In the genomic region with DNA sequence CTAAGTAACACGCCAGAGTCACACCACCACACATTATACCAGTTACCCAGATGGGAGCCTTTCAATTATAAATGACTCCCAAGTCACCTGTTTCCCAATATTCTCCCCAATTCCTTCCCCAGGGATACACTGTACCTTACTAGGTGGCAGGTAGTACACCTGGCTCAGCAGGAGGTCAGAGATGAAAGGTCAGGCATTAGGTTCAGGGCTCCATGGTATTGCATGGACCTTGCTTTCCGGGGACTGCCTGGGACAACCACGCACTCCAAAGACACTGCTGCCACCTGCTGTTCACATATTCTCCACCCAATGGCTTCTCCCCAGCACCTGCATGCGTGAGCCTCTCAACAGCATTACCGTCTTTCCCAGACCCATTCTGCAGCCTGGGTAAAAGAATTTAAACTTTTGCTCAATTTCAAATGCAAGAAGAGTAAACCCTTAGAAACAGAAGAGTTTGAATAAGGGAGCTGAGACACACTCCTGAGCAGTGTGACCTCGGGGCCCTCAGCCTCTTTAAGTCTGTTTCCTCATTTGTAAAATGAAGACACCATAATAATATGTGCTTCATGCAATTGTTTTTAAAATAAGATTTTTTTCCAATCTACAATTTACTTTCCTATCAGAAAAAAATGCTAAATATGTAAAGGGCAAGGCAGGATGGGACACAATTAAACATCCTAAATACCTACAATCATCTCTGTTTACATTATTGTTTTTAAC, we compare ENCODE assay signal across 8 cellular contexts. TPM values are rescaled to one million over a fixed set of nuclear protein-coding genes. Genes with fewer than 3 reads are reported as not detected.
DNase-seq lines count a peak whose midpoint lies in the region; ATAC-seq, FAIRE-seq and TF ChIP-seq lines count a peak whose summit lies in the region.

No MANE protein-coding gene starts in this region.

- no peaks in the 10 kb centered on the region for H3K9me3 ChIP-seq in breast epithelium
- H3K9me3 ChIP-seq in kidney (ENCODE audit: control insufficient read depth in 1 of 2, low read length in 2 of 2) = no peaks in the 10 kb centered on the region

- POLR2A ChIA-PET in BJ (lab: Charles Lee) = interaction anchor here (0.6 kb wide), 1 partner anchor 10 kb away, joined by 4 read pairs; no protein-coding TSS in a partner anchor

- H3K9ac ChIP-seq in kidney (ENCODE audit: low read length in 2 of 2) = no peak overlapping the region

- H3K27ac ChIP-seq in breast epithelium (no peak overlapping the region), kidney (ENCODE audit: low read depth in 2 of 2, low read length in 2 of 2) (no peak overlapping the region)

- ATAC-seq in HG02938 (IDR thresholded peaks at IDR 0.05; ENCODE audit: unreplicated experiment) = no peak

- intact Hi-C loops in breast epithelium (cut with DNase I; ENCODE audit: low total_unique reads) (loop anchor here (5.0 kb wide), 1 partner anchor 46 kb away; no protein-coding TSS in a partner anchor), kidney (cut with DNase I) (loop anchor here (10.0 kb wide), 1 partner anchor 309 kb away; no protein-coding TSS in a partner anchor)

- H3K36me3 ChIP-seq in BJ (ENCODE audit: control insufficient read depth, insufficient read depth, low read length) (no peaks in the 10 kb centered on the region), breast epithelium (no peaks in the 10 kb centered on the region), kidney (ENCODE audit: control insufficient read depth in 1 of 2, insufficient read depth in 2 of 2, low read length in 2 of 2) (no peaks in the 10 kb centered on the region)

- no peaks in the 10 kb centered on the region for H3K27me3 ChIP-seq in BJ (ENCODE audit: control insufficient read depth, insufficient read depth, low read length)
- no peaks in the 10 kb centered on the region for H3K27me3 ChIP-seq in breast epithelium

- CTCF ChIA-PET in BJ (lab: Yijun Ruan, JAX) = interaction anchor here (0.6 to 3.5 kb wide), 26 partner anchors 13 to 587 kb away, joined by 3 to 26 read pairs (median 4); no protein-coding TSS in a partner anchor

- TF ChIP-seq CTCF in BJ (IDR thresholded peaks at IDR 0.05; ENCODE audit: insufficient read depth, low read depth, low read length) (peak; percentile 88), WI38 (IDR thresholded peaks at IDR 0.05; ENCODE audit: low read depth, low read length) (peak; percentile 83), breast epithelium (IDR thresholded peaks at IDR 0.05) (peak; percentile 56 to 91 (median 85)), kidney (IDR thresholded peaks at IDR 0.05; ENCODE audit: borderline replicate concordance, extremely low read depth, insufficient read depth) (peak; percentile 93)

- no peak overlapping the region for H3K4me3 ChIP-seq in BJ (ENCODE audit: low read depth, low read length)
- no peak overlapping the region for H3K4me3 ChIP-seq in WI38 (ENCODE audit: low read depth, low read length)
- H3K4me3 ChIP-seq in breast epithelium = no peak overlapping the region
- no peak overlapping the region for H3K4me3 ChIP-seq in kidney (ENCODE audit: low read length in 2 of 2)

- FAIRE-seq in H54 (lab: Jason Lieb, UNC) (no peak), kidney (lab: Jason Lieb, UNC) (no peak)

- no peaks in the 10 kb centered on the region for H3K4me1 ChIP-seq in breast epithelium
- peaks cover 7 to 10% of the 10 kb centered on the region in 2 donors for H3K4me1 ChIP-seq in kidney (ENCODE audit: control insufficient read depth in 1 of 2, insufficient read depth in 1 of 2, low read depth in 1 of 2, low read length in 2 of 2)

- TF ChIP-seq POLR2A in H54 (IDR thresholded peaks at IDR 0.05; ENCODE audit: low read depth, low read length) = no peak
- no peak for TF ChIP-seq POLR2A in breast epithelium (IDR thresholded peaks at IDR 0.05)

- no peak for DNase-seq in BJ (ENCODE audit: low read depth)
- peak; percentile 38 for DNase-seq in H54 (ENCODE audit: insufficient read length, low spot score)
- peak; percentile 54 for DNase-seq in NCI-H2227 treated with DMSO at 0.1 percent for 48 hours (lab: John Stamatoyannopoulos, UW)
- DNase-seq in breast epithelium (ENCODE audit: low spot score in 2 of 2) = peak; percentile 77 to 78
- peak; percentile 84 for DNase-seq in kidney
- DNase-seq in stimulated activated CD4-positive, alpha-beta T cell treated with anti-CD3 and anti-CD28 coated beads, Interleukin-2, amount 100 ng/mL, for 24 hours = peak; percentile 75 to 79

RNA-seq across cellular contexts. Expression of a gene that starts 28.0 kb away (rescaled TPM):
- polyA plus RNA-seq in BJ (2011; rRNA removed) (8.1 and 19.8 TPM in 2 replicates), kidney (ENCODE audit: insufficient read depth, low read depth, low replicate concordance) (16.8 TPM)
- 3.2 and 3.3 TPM in 2 replicates for polyA minus RNA-seq in BJ (2011; rRNA and poly(A)+ RNA removed)
- total RNA-seq in breast epithelium (10 to 100 TPM; 15.7 to 17.6 (median 17.1) TPM), kidney (17.6 TPM)

RNA-seq across cellular contexts. Expression of a gene that starts 51.1 kb away (rescaled TPM):
- polyA plus RNA-seq in BJ (2011; rRNA removed) = 1,575 and 2,338 TPM in 2 replicates
- polyA minus RNA-seq in BJ (2011; rRNA and poly(A)+ RNA removed) = 714 and 743 TPM in 2 replicates
- total RNA-seq in breast epithelium = 100 to 1,000 TPM; 333 to 609 (median 575) TPM
- 473 TPM for total RNA-seq in kidney
- polyA plus RNA-seq in kidney (ENCODE audit: insufficient read depth, low read depth, low replicate concordance) = 252 TPM
